8 cellular contexts compared by ENCODE assay signal in the genomic region with DNA sequence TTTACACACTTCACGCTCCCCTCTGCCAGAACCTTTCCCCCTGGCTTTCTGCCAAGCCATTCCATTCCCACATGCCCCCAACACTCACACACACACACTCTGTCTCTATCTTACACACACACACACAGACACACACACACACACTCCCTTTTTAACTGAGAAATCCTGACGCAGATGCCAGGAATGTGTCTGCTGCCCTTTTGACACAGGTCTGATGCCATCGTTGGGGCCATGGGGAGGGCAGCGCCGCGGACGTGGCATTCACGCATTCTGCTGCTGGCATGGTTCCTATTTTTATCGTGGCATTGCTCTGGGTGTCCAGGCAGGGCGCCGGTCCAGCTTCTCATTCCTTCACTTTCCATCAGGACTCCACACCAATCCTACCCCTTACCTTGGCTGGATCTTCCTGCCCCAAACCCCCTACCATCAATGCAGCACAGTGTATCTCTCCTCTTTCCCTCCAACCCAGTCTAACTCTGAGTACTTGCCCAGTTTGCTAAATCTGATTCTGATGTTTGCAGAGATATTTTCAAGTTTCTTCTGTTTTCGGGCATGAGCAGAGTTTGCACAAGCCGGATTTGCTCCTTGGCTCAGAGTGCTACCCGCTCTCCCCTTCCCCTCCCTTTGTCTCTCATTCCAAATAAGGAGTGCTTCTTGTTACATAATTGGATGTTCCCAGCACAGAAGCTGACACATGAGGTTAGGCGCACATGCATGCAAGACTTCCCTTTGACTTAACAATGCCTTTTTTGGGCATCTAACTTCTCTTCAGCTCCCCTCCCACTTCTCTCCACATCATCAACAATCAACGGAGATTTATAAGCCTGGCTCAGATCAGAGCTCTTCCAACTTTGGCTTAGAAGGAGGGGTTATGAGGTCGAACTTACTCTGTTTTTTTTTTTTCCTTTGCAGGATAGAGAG. TPM values are rescaled to one million over a fixed set of nuclear protein-coding genes. Genes with fewer than 3 reads are reported as not detected.
DNase-seq lines count a peak whose midpoint lies in the region; ATAC-seq, FAIRE-seq and TF ChIP-seq lines count a peak whose summit lies in the region.

No MANE protein-coding gene starts in this region.

- no peaks in the 10 kb centered on the region for H3K9me3 Mint-ChIP-seq in activated CD4-positive, alpha-beta memory T cell treated with anti-CD3 and anti-CD28 coated beads, Interleukin-2, amount 10 ng/mL, durations not matched to agents 7 days and 5 days

- intact Hi-C loops in dorsolateral prefrontal cortex (cut with DNase I) = loop anchor here (10.0 kb wide), 2 partner anchors 463 to 683 kb away; no protein-coding TSS in a partner anchor

- DNase-seq in NCI-H82 (lab: John Stamatoyannopoulos, UW) (peak; percentile 92), dorsolateral prefrontal cortex (no peak), mesenchymal stem cell (no peak), tibial nerve (ENCODE audit: low spot score in 2 of 2) (peak; percentile 36 to 44), D721Med (ENCODE audit: insufficient read length, low spot score) (no peak), DMS79 (lab: John Stamatoyannopoulos, UW) (no peak)
- DNase-seq in activated CD4-positive, alpha-beta memory T cell treated with anti-CD3 and anti-CD28 coated beads, Interleukin-2, amount 10 ng/mL, durations not matched to agents 7 days and 5 days = no peak

- no peak overlapping the region for H2AFZ ChIP-seq in mesenchymal stem cell (ENCODE audit: low read depth, low read length)

- no peak for TF ChIP-seq POLR2A in tibial nerve (IDR thresholded peaks at IDR 0.05)

- ATAC-seq in GM21619 (IDR thresholded peaks at IDR 0.05; ENCODE audit: unreplicated experiment) = no peak

- no peak overlapping the region for H3K4me2 ChIP-seq in mesenchymal stem cell (ENCODE audit: low read length, poor library complexity, severe bottlenecking)

- peaks cover 38 to 91% of the 10 kb centered on the region in 2 experiments for H3K36me3 ChIP-seq in mesenchymal stem cell (ENCODE audit: control insufficient read depth in 1 of 2, insufficient read depth in 2 of 2, low read depth in 1 of 2, low read length in 2 of 2)
- peaks cover 0 to 85% (median 25%) of the 10 kb centered on the region in 3 donors for H3K36me3 ChIP-seq in tibial nerve

- no peak overlapping the region for H3K4me3 Mint-ChIP-seq in activated CD4-positive, alpha-beta memory T cell treated with anti-CD3 and anti-CD28 coated beads, Interleukin-2, amount 10 ng/mL, durations not matched to agents 7 days and 5 days

- no peak overlapping the region for H3K23ac ChIP-seq in mesenchymal stem cell (ENCODE audit: low read length in 2 of 2)

- H3K4me3 ChIP-seq in dorsolateral prefrontal cortex (peak overlapping the region in 1 of 59 donors; percentile 19), mesenchymal stem cell (ENCODE audit: insufficient read depth in 1 of 2, low read depth in 1 of 2, low read length in 2 of 2) (peak overlapping the region in 1 of 2 experiments; percentile 38), tibial nerve (peak overlapping the region in 1 of 4 donors; percentile 10)

- CTCF ChIA-PET in activated CD4-positive, alpha-beta memory T cell treated with anti-CD3 and anti-CD28 coated beads, Interleukin-2, amount 10 ng/mL, durations not matched to agents 7 days and 5 days (lab: Charles Lee) = interaction anchor here (1.6 to 9.3 kb wide), 3 partner anchors 12 to 19 kb away, joined by 3 to 69 read pairs (median 21); a partner anchor contains a TSS

- peaks cover 71% of the 10 kb centered on the region for H3K36me3 Mint-ChIP-seq in activated CD4-positive, alpha-beta memory T cell treated with anti-CD3 and anti-CD28 coated beads, Interleukin-2, amount 10 ng/mL, durations not matched to agents 7 days and 5 days (ENCODE audit: low read depth)

- H3K9me3 ChIP-seq in mesenchymal stem cell (ENCODE audit: control insufficient read depth, low read length) (no peaks in the 10 kb centered on the region), tibial nerve (no peaks in the 10 kb centered on the region)

- H3K4me1 ChIP-seq in mesenchymal stem cell (ENCODE audit: control insufficient read depth, insufficient read depth, low read depth, low read length) = peaks cover 2% of the 10 kb centered on the region
- H3K4me1 ChIP-seq in tibial nerve = peaks cover 0 to 36% (median 6%) of the 10 kb centered on the region in 4 donors

- FAIRE-seq in D721Med (lab: Jason Lieb, UNC) = no peak

- H3K27me3 Mint-ChIP-seq in activated CD4-positive, alpha-beta memory T cell treated with anti-CD3 and anti-CD28 coated beads, Interleukin-2, amount 10 ng/mL, durations not matched to agents 7 days and 5 days = no peaks in the 10 kb centered on the region

- TF ChIP-seq CTCF in dorsolateral prefrontal cortex (IDR thresholded peaks at IDR 0.05 in 54 of 56, conservative IDR thresholded peaks at IDR 0.05 in 2 of 56; ENCODE audit: low read depth in 1 of 56, partially characterized antibody in 56 of 56) (no peak), tibial nerve (IDR thresholded peaks at IDR 0.05) (no peak), D721Med (IDR thresholded peaks at IDR 0.05; ENCODE audit: insufficient read depth, missing control alignments) (no peak)

- no peak overlapping the region for H2AK5ac ChIP-seq in mesenchymal stem cell (ENCODE audit: low read length, severe bottlenecking)

- TF ChIP-seq EP300 in tibial nerve (IDR thresholded peaks at IDR 0.05) = peak; percentile 77 to 88

- no peak overlapping the region for H2BK120ac ChIP-seq in mesenchymal stem cell (ENCODE audit: low read depth, low read length)

- no peak overlapping the region for H3K18ac ChIP-seq in mesenchymal stem cell (ENCODE audit: low read depth in 1 of 2, low read length in 2 of 2)

- no peak overlapping the region for H3K14ac ChIP-seq in mesenchymal stem cell (ENCODE audit: low read length in 2 of 2)

- no peaks in the 10 kb centered on the region for H3K4me1 Mint-ChIP-seq in activated CD4-positive, alpha-beta memory T cell treated with anti-CD3 and anti-CD28 coated beads, Interleukin-2, amount 10 ng/mL, durations not matched to agents 7 days and 5 days

- no peak overlapping the region for H3K4ac ChIP-seq in mesenchymal stem cell (ENCODE audit: low read depth in 1 of 2, low read length in 2 of 2)

- POLR2A ChIA-PET in activated CD4-positive, alpha-beta memory T cell treated with anti-CD3 and anti-CD28 coated beads, Interleukin-2, amount 10 ng/mL, durations not matched to agents 7 days and 5 days (lab: Charles Lee) = interaction anchor here (1.2 kb wide), 1 partner anchor 19 kb away, joined by 3 read pairs; a partner anchor contains a TSS

- H2BK12ac ChIP-seq in mesenchymal stem cell (ENCODE audit: low read length in 2 of 2) = no peak overlapping the region

- H2BK15ac ChIP-seq in mesenchymal stem cell (ENCODE audit: low read depth, poor library complexity, severe bottlenecking) = no peak overlapping the region

- H3K27ac ChIP-seq in dorsolateral prefrontal cortex = peak overlapping the region in 46 of 59 donors; percentile 5 to 84 (median 58)
- no peak overlapping the region for H3K27ac ChIP-seq in mesenchymal stem cell (ENCODE audit: low read length, poor library complexity, severe bottlenecking)
- peak overlapping the region; percentile 53 to 85 (median 82) for H3K27ac ChIP-seq in tibial nerve

- H2BK5ac ChIP-seq in mesenchymal stem cell (ENCODE audit: low read depth, low read length, poor library complexity, severe bottlenecking) = no peak overlapping the region

- no peak overlapping the region for H4K8ac ChIP-seq in mesenchymal stem cell (ENCODE audit: low read length)

- H3K27me3 ChIP-seq in dorsolateral prefrontal cortex = no peaks in the 10 kb centered on the region
- no peaks in the 10 kb centered on the region for H3K27me3 ChIP-seq in mesenchymal stem cell (ENCODE audit: control insufficient read depth in 1 of 2, insufficient read depth in 1 of 2, low read length in 2 of 2)
- no peaks in the 10 kb centered on the region for H3K27me3 ChIP-seq in tibial nerve

- H3K79me1 ChIP-seq in mesenchymal stem cell (replicated peaks; ENCODE audit: low read length, poor library complexity, severe bottlenecking) = peaks cover 18% of the 10 kb centered on the region

- no peak overlapping the region for H4K91ac ChIP-seq in mesenchymal stem cell (ENCODE audit: low read length)

- WGBS in mesenchymal stem cell = 80% methylated on average over 17 of the region's 17 CpGs
- WGBS in tibial nerve, 2 donors = 22 to 26% methylated on average over 17 of the region's 17 CpGs

- H3K9ac ChIP-seq in mesenchymal stem cell (ENCODE audit: low read length) = peak overlapping the region; percentile 71

- H3K27ac Mint-ChIP-seq in activated CD4-positive, alpha-beta memory T cell treated with anti-CD3 and anti-CD28 coated beads, Interleukin-2, amount 10 ng/mL, durations not matched to agents 7 days and 5 days = no peak overlapping the region

RNA-seq across cellular contexts. Expression of a gene that starts 18.8 kb away (rescaled TPM):
- total RNA-seq in dorsolateral prefrontal cortex = 100 to 1,000 TPM in 41 of 120 experiments, 10 to 100 TPM in 79; 61.4 to 132 (median 93.3) TPM
- 31.9 TPM for polyA plus RNA-seq in mesenchymal stem cell (2013, experiment 1 of 2)
- polyA plus RNA-seq in mesenchymal stem cell (2013, experiment 2 of 2) = 32.2 TPM
- total RNA-seq in tibial nerve = 100 to 1,000 TPM in 3 of 4 donors, 10 to 100 TPM in 1; 94.2 to 141 (median 105) TPM
- total RNA-seq in activated CD4-positive, alpha-beta memory T cell treated with anti-CD3 and anti-CD28 coated beads, Interleukin-2, amount 10 ng/mL, durations not matched to agents 7 days and 5 days = 10 to 100 TPM; 38.0 to 41.8 TPM

Comparison
In these comparisons a context has a peak if more than half of its experiments do, and no peak if none do; other contexts are left out.
1. DNase-seq: peak in NCI-H82 (single experiment) and tibial nerve (2 of 2); none in dorsolateral prefrontal cortex (0 of 10), mesenchymal stem cell (single experiment), activated CD4-positive, alpha-beta memory T cell treated with anti-CD3 and anti-CD28 coated beads, Interleukin-2, amount 10 ng/mL, durations not matched to agents 7 days and 5 days (single experiment), D721Med (single experiment) and DMS79 (single experiment).